Comparison of ENCODE assay signal across 23 cellular contexts in genomic region chr16:83961591-83961990, GRCh38. TPM values are rescaled to one million over a fixed set of nuclear protein-coding genes. Genes with fewer than 3 reads are reported as not detected.
DNase-seq lines count a peak whose midpoint lies in the region; ATAC-seq and TF ChIP-seq lines count a peak whose summit lies in the region.
"Had no signal": no experiment of that assay in that cellular context is flagged by ENCODE, and none has a peak within 500 bp of the region (broad histone marks: within the 10 kb centered on the region; RNA-seq: fewer than 3 reads in every experiment).

No MANE protein-coding gene starts in this region.

- H3K79me2 ChIP-seq in SK-N-SH (ENCODE audit: insufficient read depth) = no peaks in the 10 kb centered on the region

- H2AK9ac ChIP-seq in IMR-90 (replicated peaks; ENCODE audit: low read depth, low read length, poor library complexity) = peak overlapping the region; percentile 50

- H3K23ac ChIP-seq in IMR-90 (ENCODE audit: low read depth, low read length) = no peak overlapping the region

- no peaks in the 10 kb centered on the region for H3K9me1 ChIP-seq in IMR-90 (ENCODE audit: insufficient read depth, low read length)

- peaks cover 12% of the 10 kb centered on the region for H3K4me1 Mint-ChIP-seq in dendritic cell treated with granulocyte-macrophage colony-stimulating factor and Interleukin-4, amounts not matched to agents 40 ng/mL and 50 ng/mL, for 4 days (ENCODE audit: low read depth)
- H3K4me1 Mint-ChIP-seq: CD8-positive, alpha-beta memory T cell had no signal

- no peaks in the 10 kb centered on the region for H3K27me3 ChIP-seq in right cardiac atrium (ENCODE audit: control insufficient read depth, insufficient read depth)
- H3K27me3 ChIP-seq in IMR-90 (ENCODE audit: control insufficient read depth, insufficient read depth, low read length) = no peaks in the 10 kb centered on the region
- no peaks in the 10 kb centered on the region for H3K27me3 ChIP-seq in SK-N-SH (ENCODE audit: insufficient read depth)
- H3K27me3 ChIP-seq: BE2C; BLaER1 treated with 17β-estradiol and CSF1 and Interleukin-3, amounts not matched to agents 10 nM and 100 nM had no signal

- TF ChIP-seq RAD21 in IMR-90 (IDR thresholded peaks at IDR 0.05; ENCODE audit: low read length) (no peak), SK-N-SH (IDR thresholded peaks at IDR 0.05; ENCODE audit: low read length) (no peak)

- no peaks in the 10 kb centered on the region for H3K4me1 ChIP-seq in right cardiac atrium (ENCODE audit: control insufficient read depth, insufficient read depth, low read length)
- no peaks in the 10 kb centered on the region for H3K4me1 ChIP-seq in IMR-90 (ENCODE audit: control insufficient read depth, insufficient read depth, low read length)
- peaks cover 0 to 12% of the 10 kb centered on the region in 2 experiments; a peak in 1 of 4 replicates for H3K4me1 ChIP-seq in SK-N-SH (ENCODE audit: control insufficient read depth in 1 of 2, insufficient read depth in 2 of 2, low read depth in 1 of 2, low read length in 1 of 2)

- H4K91ac ChIP-seq in IMR-90 (ENCODE audit: insufficient read depth, low read depth, low read length) = no peak overlapping the region

- ATAC-seq in right cardiac atrium (no peak), Right ventricle myocardium superior (ENCODE audit: poor library complexity) (no peak), IMR-90 (ENCODE audit: low read depth) (no peak)
- ATAC-seq: A549, GM12878 had no signal

- no peak overlapping the region for H3K56ac ChIP-seq in IMR-90 (ENCODE audit: extremely low read depth, insufficient read depth, low read length)

- no peak for TF ChIP-seq CTCF in IMR-90 (conservative IDR thresholded peaks at IDR 0.05; ENCODE audit: low read depth, low read length)
- TF ChIP-seq CTCF in SK-N-SH (IDR thresholded peaks at IDR 0.05) = no peak

- H2AFZ ChIP-seq in IMR-90 (replicated peaks; ENCODE audit: low read length, poor library complexity) (no peak overlapping the region), SK-N-SH (ENCODE audit: low read depth) (no peak overlapping the region)
- H2AFZ ChIP-seq: GM23248 had no signal

- no peaks in the 10 kb centered on the region for H3K9me3 Mint-ChIP-seq in dendritic cell treated with granulocyte-macrophage colony-stimulating factor and Interleukin-4, amounts not matched to agents 40 ng/mL and 50 ng/mL, for 4 days
- H3K9me3 Mint-ChIP-seq: CD4-positive, alpha-beta T cell; CD8-positive, alpha-beta memory T cell had no signal

- H2BK20ac ChIP-seq in IMR-90 (ENCODE audit: low read depth, low read length) = no peak overlapping the region

- CTCF ChIA-PET in IMR-90 (lab: Yijun Ruan, JAX) (no interaction called here), SK-N-SH (lab: Yijun Ruan, JAX) (interaction anchor here (14.6 kb wide), 1 partner anchor 102 kb away, joined by 470 read pairs; no protein-coding TSS in a partner anchor)

- POLR2A ChIA-PET in IMR-90 (lab: Charles Lee; ENCODE audit: unreplicated experiment) = no interaction called here
- POLR2A ChIA-PET in SK-N-SH (lab: Yijun Ruan, JAX) = no interaction called here

- H3K4me2 ChIP-seq in IMR-90 (ENCODE audit: low read depth, low read length) (no peak overlapping the region), SK-N-SH (no peak overlapping the region)
- H3K4me2 ChIP-seq: A549; BLaER1 treated with 17β-estradiol and CSF1 and Interleukin-3, amounts not matched to agents 10 nM and 100 nM had no signal

- no peak overlapping the region for H2BK5ac ChIP-seq in IMR-90 (ENCODE audit: low read depth, low read length, poor library complexity, severe bottlenecking)

- no peak overlapping the region for H4K5ac ChIP-seq in IMR-90 (ENCODE audit: low read depth, low read length)

- H4K20me1 ChIP-seq in IMR-90 (ENCODE audit: insufficient read depth, low read length) = peaks cover 7% of the 10 kb centered on the region; the same call in 1 of the 2 replicates
- H4K20me1 ChIP-seq in SK-N-SH (ENCODE audit: insufficient read depth) = peaks cover 1% of the 10 kb centered on the region; the same call in 1 of the 2 replicates
- H4K20me1 ChIP-seq: BLaER1 treated with 17β-estradiol and CSF1 and Interleukin-3, amounts not matched to agents 10 nM and 100 nM had no signal

- no peak overlapping the region for H3K4me3 ChIP-seq in right cardiac atrium (ENCODE audit: low read length)
- no peak overlapping the region for H3K4me3 ChIP-seq in IMR-90 (ENCODE audit: insufficient read depth, low read depth, low read length)
- no peak overlapping the region for H3K4me3 ChIP-seq in SK-N-SH (ENCODE audit: low read depth in 2 of 2, low read length in 1 of 2)
- H3K4me3 ChIP-seq: A549; BLaER1 treated with 17β-estradiol and CSF1 and Interleukin-3, amounts not matched to agents 10 nM and 100 nM; GM12878; GM23248 had no signal

- in situ Hi-C loops in IMR-90 (cut with MboI; ENCODE audit: low sequenced_read_pairs) = loop anchor here (10.0 to 25.0 kb wide), 2 partner anchors 213 to 526 kb away; no protein-coding TSS in a partner anchor

- H3K9ac ChIP-seq in IMR-90 (ENCODE audit: low read depth, low read length) (no peak overlapping the region), SK-N-SH (no peak overlapping the region)
- H3K9ac ChIP-seq: BLaER1 treated with 17β-estradiol and CSF1 and Interleukin-3, amounts not matched to agents 10 nM and 100 nM; GM23248 had no signal

- H3K27ac ChIP-seq in right cardiac atrium (ENCODE audit: low read length) (no peak overlapping the region), IMR-90 (ENCODE audit: insufficient read depth, low read length) (no peak overlapping the region), SK-N-SH (ENCODE audit: low read depth in 2 of 2, low read length in 1 of 2) (no peak overlapping the region)
- H3K27ac ChIP-seq: A549; BLaER1 treated with 17β-estradiol and CSF1 and Interleukin-3, amounts not matched to agents 10 nM and 100 nM; GM23248 had no signal

- no peak overlapping the region for H2AK5ac ChIP-seq in IMR-90 (ENCODE audit: low read depth, low read length)

- peaks cover 3% of the 10 kb centered on the region for H3F3A ChIP-seq in SK-N-SH (replicated peaks; ENCODE audit: insufficient read depth)

- H3K27ac Mint-ChIP-seq in dendritic cell treated with granulocyte-macrophage colony-stimulating factor and Interleukin-4, amounts not matched to agents 40 ng/mL and 50 ng/mL, for 4 days = peak overlapping the region; percentile 40
- H3K27ac Mint-ChIP-seq: CD4-positive, alpha-beta T cell had no signal

- intact Hi-C loops in right cardiac atrium (cut with DNase I) = no loop called here
- intact Hi-C loops in Right ventricle myocardium superior (cut with DNase I) = no loop called here
- intact Hi-C loops in IMR-90 (cut with micrococcal nuclease) = no loop called here
- intact Hi-C loops in dendritic cell treated with granulocyte-macrophage colony-stimulating factor and Interleukin-4, amounts not matched to agents 40 ng/mL and 50 ng/mL, for 4 days (cut with micrococcal nuclease) = no loop called here

- H3K18ac ChIP-seq in IMR-90 (ENCODE audit: low read depth, low read length) = no peak overlapping the region

- TF ChIP-seq POLR2A in IMR-90 (IDR thresholded peaks at IDR 0.05; ENCODE audit: low read depth, low read length) = no peak

- peak in 2 of 3 donors; percentile 26 to 39 for DNase-seq in right cardiac atrium
- no peak for DNase-seq in Right ventricle myocardium superior
- DNase-seq in IMR-90 = no peak
- DNase-seq in NCI-H748 (lab: John Stamatoyannopoulos, UW; ENCODE audit: unreplicated experiment) = no peak
- DNase-seq in SK-N-SH = no peak
- DNase-seq: 8988T; ACHN; AML-193; BE2C; CD4-positive, alpha-beta T cell; CD8-positive, alpha-beta memory T cell; DMS 273 treated with DMSO at 0.1 percent for 48 hours; DMS79; EL; GDM1; GM23248; H7; HCEC 1CT had no signal

- no peak overlapping the region for H2BK15ac ChIP-seq in IMR-90 (ENCODE audit: low read depth, low read length)

- H2BK120ac ChIP-seq in IMR-90 (ENCODE audit: low read depth, low read length) = no peak overlapping the region

- no peak overlapping the region for H4K8ac ChIP-seq in IMR-90 (ENCODE audit: low read depth in 2 of 2, low read length in 2 of 2)

- BruUV-seq in IMR-90 (replicated peaks; lab: Mats Ljungman, UMichigan) = no TSS peak

- peaks cover 41% of the 10 kb centered on the region for H3K36me3 ChIP-seq in IMR-90 (ENCODE audit: control insufficient read depth, insufficient read depth, low read length)
- peaks cover 4 to 9% of the 10 kb centered on the region in 2 experiments for H3K36me3 ChIP-seq in SK-N-SH (replicated peaks in 1 of 2; ENCODE audit: control insufficient read depth in 1 of 2, insufficient read depth in 2 of 2, low read length in 1 of 2)
- H3K36me3 ChIP-seq: BE2C had no signal

- H3K27me3 Mint-ChIP-seq in dendritic cell treated with granulocyte-macrophage colony-stimulating factor and Interleukin-4, amounts not matched to agents 40 ng/mL and 50 ng/mL, for 4 days = no peaks in the 10 kb centered on the region

- H3K9me2 ChIP-seq in SK-N-SH = no peaks in the 10 kb centered on the region

- no peak for TF ChIP-seq EP300 in SK-N-SH (IDR thresholded peaks at IDR 0.05; ENCODE audit: borderline replicate concordance in 1 of 2, low read depth in 1 of 2, low read length in 1 of 2)

- dilution Hi-C loops in IMR-90 (cut with HindIII; ENCODE audit: low sequenced_read_pairs, unreplicated experiment) = no loop called here

- peaks cover 0 to under 1% of the 10 kb centered on the region in 2 experiments; a peak in 1 of 4 replicates for H3K79me1 ChIP-seq in IMR-90 (ENCODE audit: low read depth in 1 of 2, low read length in 2 of 2)

- no peak overlapping the region for H3K14ac ChIP-seq in IMR-90 (replicated peaks; ENCODE audit: low read depth, low read length)

- H3K9me3 ChIP-seq in right cardiac atrium (ENCODE audit: control insufficient read depth, low read length) (no peaks in the 10 kb centered on the region), IMR-90 (ENCODE audit: control insufficient read depth, insufficient read depth, low read length) (no peaks in the 10 kb centered on the region), SK-N-SH (no peaks in the 10 kb centered on the region)
- H3K9me3 ChIP-seq: A549; BE2C; BLaER1 treated with 17β-estradiol and CSF1 and Interleukin-3, amounts not matched to agents 10 nM and 100 nM had no signal

- H3K4ac ChIP-seq in IMR-90 (ENCODE audit: low read depth, low read length) = no peak overlapping the region

- WGBS in right cardiac atrium = 89% methylated on average over 5 of the region's 5 CpGs
- WGBS in IMR-90 (ENCODE audit: extremely low coverage in 2 of 2, insufficient read length in 1 of 2), 2 experiments = no CpG with 5 or more reads among the region's 5 CpGs
- 90% methylated on average over 5 of the region's 5 CpGs for WGBS in SK-N-SH (ENCODE audit: low lambda C conversion rate)

- H3K4me3 Mint-ChIP-seq in dendritic cell treated with granulocyte-macrophage colony-stimulating factor and Interleukin-4, amounts not matched to agents 40 ng/mL and 50 ng/mL, for 4 days = no peak overlapping the region
- H3K4me3 Mint-ChIP-seq: CD14-positive monocyte; CD4-positive, alpha-beta T cell; CD8-positive, alpha-beta memory T cell had no signal

- peaks cover 96% of the 10 kb centered on the region for H3K36me3 Mint-ChIP-seq in dendritic cell treated with granulocyte-macrophage colony-stimulating factor and Interleukin-4, amounts not matched to agents 40 ng/mL and 50 ng/mL, for 4 days (ENCODE audit: low read depth)
- H3K36me3 Mint-ChIP-seq: CD8-positive, alpha-beta memory T cell had no signal

RNA-seq across cellular contexts. Expression of gene NECAB2, which starts 6.5 kb away (rescaled TPM):
- 1 to 10 TPM in 2 of 4 donors, under 1 TPM in 2; 0.28 to 1.8 (median 1.4) TPM for total RNA-seq in right cardiac atrium
- 1.7 TPM for polyA plus RNA-seq in right cardiac atrium
- total RNA-seq in Right ventricle myocardium superior = 0.46 TPM
- total RNA-seq in IMR-90 (2012; rRNA removed) = under 0.01 TPM in 1 of 2 replicates, not detected in the other
- polyA plus RNA-seq in IMR-90 (2012; rRNA removed) = 0.26 and 0.27 TPM in 2 replicates
- polyA plus RNA-seq in IMR-90 (2012; cell fraction: cytosol; rRNA removed) = 0.25 and 0.44 TPM in 2 replicates
- 0.65 and 1.1 TPM in 2 replicates for polyA plus RNA-seq in IMR-90 (2012; cell fraction: nucleus; rRNA removed; ENCODE audit: low replicate concordance)
- polyA plus RNA-seq in SK-N-SH (2012; rRNA removed) = 0.54 and 0.58 TPM in 2 replicates
- polyA plus RNA-seq in SK-N-SH (2012; cell fraction: cytosol; rRNA removed) = 0.24 and 0.33 TPM in 2 replicates
- 1.2 and 2.1 TPM in 2 replicates for polyA plus RNA-seq in SK-N-SH (2012; cell fraction: nucleus; rRNA removed)
- total RNA-seq: CD4-positive, alpha-beta T cell; CD8-positive, alpha-beta memory T cell; GM12878; GM23248 had no signal
- polyA plus RNA-seq: CD8-positive, alpha-beta memory T cell; GM12878 had no signal

RNA-seq across cellular contexts. Expression of gene OSGIN1, which starts 8.6 kb away (rescaled TPM):
- total RNA-seq in right cardiac atrium (1 to 10 TPM; 2.4 to 6.8 (median 3.8) TPM), Right ventricle myocardium superior (7.2 TPM), IMR-90 (2012; rRNA removed) (0.83 and 0.90 TPM in 2 replicates)
- polyA plus RNA-seq in right cardiac atrium (3.6 TPM), IMR-90 (2012; rRNA removed) (6.4 and 7.4 TPM in 2 replicates), SK-N-SH (2012; rRNA removed) (4.8 and 5.2 TPM in 2 replicates)
- polyA plus RNA-seq in IMR-90 (2012; cell fraction: cytosol; rRNA removed) = 3.1 and 4.1 TPM in 2 replicates
- 4.1 and 9.2 TPM in 2 replicates for polyA plus RNA-seq in IMR-90 (2012; cell fraction: nucleus; rRNA removed; ENCODE audit: low replicate concordance)
- 1.4 and 2.3 TPM in 2 replicates for polyA plus RNA-seq in SK-N-SH (2012; cell fraction: cytosol; rRNA removed)
- 7.5 and 8.1 TPM in 2 replicates for polyA plus RNA-seq in SK-N-SH (2012; cell fraction: nucleus; rRNA removed)

Comparison
In these comparisons a context has a peak if more than half of its experiments do, and no peak if none do; other contexts are left out.
1. DNase-seq: peak in right cardiac atrium (2 of 3); none in Right ventricle myocardium superior (single experiment), IMR-90 (single experiment), NCI-H748 (single experiment) and SK-N-SH (single experiment).